In genomic region chr10:50999163-50999562, GRCh38 we compare ENCODE assay signal across 26 cellular contexts.
"Had no signal": no experiment of that assay in that cellular context is flagged by ENCODE, and none has a peak within 500 bp of the region (broad histone marks: within the 10 kb centered on the region; RNA-seq: fewer than 3 reads in every experiment).

No MANE protein-coding gene starts in this region.

- ATAC-seq: esophagus mucosa, gastrocnemius medialis, left colon, natural killer cell, right cardiac atrium had no signal

- H3K4me3 Mint-ChIP-seq: activated CD4-positive, alpha-beta memory T cell treated with anti-CD3 and anti-CD28 coated beads for 36 hours; activated CD4-positive, alpha-beta T cell treated with anti-CD3 and anti-CD28 coated beads, Interleukin-2, amount 10 ng/mL, durations not matched to agents 24 days and 14 days; activated naive CD4-positive, alpha-beta T cell treated with anti-CD3 and anti-CD28 coated beads for 36 hours; activated naive CD8-positive, alpha-beta T cell treated with anti-CD3 and anti-CD28 coated beads for 36 hours; activated T-helper 1 cell treated with anti-CD3 and anti-CD28 coated beads, Interleukin-12 subunit alpha, Interleukin-12 subunit beta, Interleukin-2, Interleukin-4 antibody, amounts not matched to agents 30 ng/mL and 10 ng/mL and 1 ng/mL, durations not matched to agents 14 hours and 24 hours and 36 hours; dendritic cell treated with granulocyte-macrophage colony-stimulating factor and Interleukin-4, amounts not matched to agents 40 ng/mL and 50 ng/mL, for 4 days; endodermal cell; natural killer cell; neural progenitor cell had no signal

- H3K27me3 ChIP-seq: breast epithelium, gastrocnemius medialis, neural progenitor cell had no signal

- H3K9ac ChIP-seq: neural progenitor cell had no signal

- DNase-seq: activated CD4-positive, alpha-beta memory T cell treated with anti-CD3 and anti-CD28 coated beads for 36 hours; activated CD4-positive, alpha-beta T cell treated with anti-CD3 and anti-CD28 coated beads, Interleukin-2, amount 10 ng/mL, durations not matched to agents 24 days and 14 days; activated CD4-positive, CD25-positive, alpha-beta regulatory T cell treated with anti-CD3 and anti-CD28 coated beads, Interleukin-2, amount 50 U/mL, for 72 hours; activated CD8-positive, alpha-beta memory T cell treated with anti-CD3 and anti-CD28 coated beads, Interleukin-2, amount 50 U/mL, for 4 hours; activated effector memory CD4-positive, alpha-beta T cell treated with anti-CD3 and anti-CD28 coated beads, Interleukin-2, amount 50 U/mL, for 16 hours; activated naive CD4-positive, alpha-beta T cell treated with anti-CD3 and anti-CD28 coated beads for 36 hours; activated naive CD8-positive, alpha-beta T cell treated with anti-CD3 and anti-CD28 coated beads for 36 hours; activated T-cell treated with anti-CD3 and anti-CD28 coated beads, Interleukin-2, amount 50 U/mL, for 1 hour; central memory CD4-positive, alpha-beta T cell; endodermal cell; gastrocnemius medialis; hippocampal formation; kidney; left colon; natural killer cell; occipital lobe; right cardiac atrium; spleen; stimulated activated naive CD4-positive, alpha-beta T cell treated with Interleukin-2 at 50 U/mL for 16 hours; T-helper 2 cell; trophoblast cell had no signal

- H3K36me3 ChIP-seq: breast epithelium, gastrocnemius medialis, neural progenitor cell, spleen had no signal

- H3K4me1 Mint-ChIP-seq: activated CD4-positive, alpha-beta T cell treated with anti-CD3 and anti-CD28 coated beads, Interleukin-2, amount 10 ng/mL, durations not matched to agents 24 days and 14 days; activated naive CD8-positive, alpha-beta T cell treated with anti-CD3 and anti-CD28 coated beads for 36 hours; endodermal cell; natural killer cell had no signal

- H3K27ac ChIP-seq: breast epithelium, neural progenitor cell, spleen had no signal

- H3K36me3 Mint-ChIP-seq: activated CD4-positive, alpha-beta memory T cell treated with anti-CD3 and anti-CD28 coated beads for 36 hours; activated naive CD8-positive, alpha-beta T cell treated with anti-CD3 and anti-CD28 coated beads for 36 hours; natural killer cell; neural progenitor cell had no signal

- H3K4me3 ChIP-seq: breast epithelium, gastrocnemius medialis, neural progenitor cell, spleen had no signal

- H2AFZ ChIP-seq: neural progenitor cell had no signal

- H3K27ac Mint-ChIP-seq: activated CD4-positive, alpha-beta memory T cell treated with anti-CD3 and anti-CD28 coated beads for 36 hours; activated CD4-positive, alpha-beta T cell treated with anti-CD3 and anti-CD28 coated beads, Interleukin-2, amount 10 ng/mL, durations not matched to agents 24 days and 14 days; activated naive CD4-positive, alpha-beta T cell treated with anti-CD3 and anti-CD28 coated beads for 36 hours; activated naive CD8-positive, alpha-beta T cell treated with anti-CD3 and anti-CD28 coated beads for 36 hours; activated T-helper 1 cell treated with anti-CD3 and anti-CD28 coated beads, Interleukin-12 subunit alpha, Interleukin-12 subunit beta, Interleukin-2, Interleukin-4 antibody, amounts not matched to agents 30 ng/mL and 10 ng/mL and 1 ng/mL, durations not matched to agents 14 hours and 24 hours and 36 hours; dendritic cell treated with granulocyte-macrophage colony-stimulating factor and Interleukin-4, amounts not matched to agents 40 ng/mL and 50 ng/mL, for 4 days; endodermal cell; natural killer cell; neural progenitor cell had no signal

- H3K9me3 ChIP-seq: breast epithelium, gastrocnemius medialis, spleen had no signal

- H3K9me3 Mint-ChIP-seq: activated CD4-positive, alpha-beta memory T cell treated with anti-CD3 and anti-CD28 coated beads for 36 hours; activated CD4-positive, alpha-beta T cell treated with anti-CD3 and anti-CD28 coated beads, Interleukin-2, amount 10 ng/mL, durations not matched to agents 24 days and 14 days; activated naive CD4-positive, alpha-beta T cell treated with anti-CD3 and anti-CD28 coated beads for 36 hours; activated naive CD8-positive, alpha-beta T cell treated with anti-CD3 and anti-CD28 coated beads for 36 hours; activated T-helper 1 cell treated with anti-CD3 and anti-CD28 coated beads, Interleukin-12 subunit alpha, Interleukin-12 subunit beta, Interleukin-2, Interleukin-4 antibody, amounts not matched to agents 30 ng/mL and 10 ng/mL and 1 ng/mL, durations not matched to agents 14 hours and 24 hours and 36 hours; dendritic cell treated with granulocyte-macrophage colony-stimulating factor and Interleukin-4, amounts not matched to agents 40 ng/mL and 50 ng/mL, for 4 days; endodermal cell; natural killer cell; neural progenitor cell had no signal

- H3K4me2 ChIP-seq: neural progenitor cell had no signal
